In genomic region chr16:13956635-13957196, GRCh38 we compare ENCODE assay signal across 1 cellular context.
TF ChIP-seq lines count a peak whose summit lies in the region.

No MANE protein-coding gene starts in this region.

TF ChIP-seq in WTC11, 78 proteins besides CTCF, POLR2A, EP300 and RAD21:
- TF ChIP-seq ZNF281 (CRISPR knock-in tag; IDR thresholded peaks at IDR 0.05) = no peak
- TF ChIP-seq ZNF512 (CRISPR knock-in tag; IDR thresholded peaks at IDR 0.05; ENCODE audit: borderline replicate concordance) = no peak
- no peak for TF ChIP-seq SP1 (CRISPR knock-in tag; conservative IDR thresholded peaks at IDR 0.05)
- TF ChIP-seq GRHL2 (CRISPR knock-in tag; IDR thresholded peaks at IDR 0.05; ENCODE audit: insufficient replicate concordance, severe bottlenecking) = no peak
- TF ChIP-seq CDX4 (CRISPR knock-in tag; IDR thresholded peaks at IDR 0.05; ENCODE audit: borderline replicate concordance) = no peak
- TF ChIP-seq ARID4B (CRISPR knock-in tag; IDR thresholded peaks at IDR 0.05; ENCODE audit: borderline replicate concordance) = no peak
- TF ChIP-seq ZNF671 (CRISPR knock-in tag; IDR thresholded peaks at IDR 0.05) = no peak
- TF ChIP-seq JUN (CRISPR knock-in tag; IDR thresholded peaks at IDR 0.05) = no peak
- no peak for TF ChIP-seq NR3C1 (CRISPR knock-in tag; conservative IDR thresholded peaks at IDR 0.05; ENCODE audit: low read depth)
- TF ChIP-seq ATF3 (CRISPR knock-in tag; conservative IDR thresholded peaks at IDR 0.05) = no peak
- TF ChIP-seq GABPB1 (CRISPR knock-in tag; IDR thresholded peaks at IDR 0.05) = no peak
- TF ChIP-seq EMX1 (CRISPR knock-in tag; IDR thresholded peaks at IDR 0.05) = no peak
- no peak for TF ChIP-seq FOXJ3 (CRISPR knock-in tag; IDR thresholded peaks at IDR 0.05; ENCODE audit: borderline replicate concordance)
- TF ChIP-seq IRF1 (CRISPR knock-in tag; IDR thresholded peaks at IDR 0.05) = no peak
- no peak for TF ChIP-seq ATF6 (CRISPR knock-in tag; IDR thresholded peaks at IDR 0.05)
- TF ChIP-seq MXD4 (CRISPR knock-in tag; IDR thresholded peaks at IDR 0.05; ENCODE audit: borderline replicate concordance) = no peak
- TF ChIP-seq MAX (CRISPR knock-in tag; IDR thresholded peaks at IDR 0.05) = no peak
- TF ChIP-seq TCF7 (CRISPR knock-in tag; IDR thresholded peaks at IDR 0.05; ENCODE audit: low read depth) = no peak
- TF ChIP-seq CBFB (CRISPR knock-in tag; IDR thresholded peaks at IDR 0.05; ENCODE audit: low read depth) = no peak
- TF ChIP-seq CREB1 (CRISPR knock-in tag; IDR thresholded peaks at IDR 0.05) = no peak
